15 cellular contexts compared by ENCODE assay signal in the genomic region with DNA sequence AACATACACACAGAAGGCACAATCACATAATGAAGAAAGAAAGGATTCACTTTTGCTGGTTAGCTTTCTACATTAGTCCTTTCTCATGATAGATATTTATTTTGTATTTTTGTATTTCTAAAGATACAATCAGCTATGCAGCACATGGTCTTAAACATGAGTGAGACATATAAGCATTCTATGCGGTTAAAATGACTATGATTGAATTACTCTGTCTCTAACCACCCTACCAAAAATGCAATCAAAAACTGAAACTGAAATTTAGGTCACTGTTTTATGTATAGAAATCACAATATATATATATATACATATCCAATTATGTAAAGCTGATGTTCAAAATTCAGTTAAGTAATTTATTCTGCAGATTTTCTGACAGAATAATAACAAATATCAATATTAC.
"Had no signal": no experiment of that assay in that cellular context is flagged by ENCODE, and none has a peak within 500 bp of the region (broad histone marks: within the 10 kb centered on the region; RNA-seq: fewer than 3 reads in every experiment).

No MANE protein-coding gene starts in this region.

- DNase-seq: cortex of kidney; dorsolateral prefrontal cortex; effector CD8-positive, alpha-beta T cell; foreskin melanocyte; head of caudate nucleus; left colon; left ventricle myocardium superior; mesendoderm; naive B cell; sigmoid colon; stimulated activated CD4-positive, alpha-beta T cell treated with anti-CD3 and anti-CD28 coated beads, Interleukin-2, amount 100 ng/mL, for 24 hours; stimulated activated naive CD4-positive, alpha-beta T cell; stomach; substantia nigra; transverse colon had no signal

- ATAC-seq: left colon, left ventricle myocardium superior had no signal
